In genomic region chr3:41118461-41119385, GRCh38 we compare ENCODE assay signal across 17 cellular contexts.
DNase-seq lines count a peak whose midpoint lies in the region; ATAC-seq and TF ChIP-seq lines count a peak whose summit lies in the region.
"Had no signal": no experiment of that assay in that cellular context is flagged by ENCODE, and none has a peak within 500 bp of the region (broad histone marks: within the 10 kb centered on the region; RNA-seq: fewer than 3 reads in every experiment).

No MANE protein-coding gene starts in this region.

- H3K4me3 Mint-ChIP-seq in activated CD8-positive, alpha-beta T cell treated with anti-CD3 and anti-CD28 coated beads for 36 hours = no peak overlapping the region
- H3K4me3 Mint-ChIP-seq in activated CD8-positive, alpha-beta T cell treated with anti-CD3 and anti-CD28 coated beads, Interleukin-2, amount 10 ng/mL, durations not matched to agents 7 days and 5 days = no peak overlapping the region
- peak overlapping the region; percentile 69 for H3K4me3 Mint-ChIP-seq in T-helper 17 cell

- intact Hi-C loops in activated CD8-positive, alpha-beta T cell treated with anti-CD3 and anti-CD28 coated beads for 36 hours (cut with micrococcal nuclease) = no loop called here

- no peaks in the 10 kb centered on the region for H3K36me3 Mint-ChIP-seq in activated CD8-positive, alpha-beta T cell treated with anti-CD3 and anti-CD28 coated beads for 36 hours (ENCODE audit: low read depth)
- no peaks in the 10 kb centered on the region for H3K36me3 Mint-ChIP-seq in activated CD8-positive, alpha-beta T cell treated with anti-CD3 and anti-CD28 coated beads, Interleukin-2, amount 10 ng/mL, durations not matched to agents 7 days and 5 days (ENCODE audit: low read depth)
- no peaks in the 10 kb centered on the region for H3K36me3 Mint-ChIP-seq in T-helper 17 cell (ENCODE audit: low read depth)

- WGBS in smooth muscle cell (ENCODE audit: low lambda C conversion rate) = 59% methylated on average over 10 of the region's 10 CpGs

- H3K4me1 Mint-ChIP-seq in activated CD8-positive, alpha-beta T cell treated with anti-CD3 and anti-CD28 coated beads for 36 hours (ENCODE audit: low read depth) = peaks cover 19% of the 10 kb centered on the region
- peaks cover 30% of the 10 kb centered on the region for H3K4me1 Mint-ChIP-seq in activated CD8-positive, alpha-beta T cell treated with anti-CD3 and anti-CD28 coated beads, Interleukin-2, amount 10 ng/mL, durations not matched to agents 7 days and 5 days (ENCODE audit: low read depth)
- peaks cover 23% of the 10 kb centered on the region for H3K4me1 Mint-ChIP-seq in T-helper 17 cell

- no peak overlapping the region for H3K4me2 ChIP-seq in smooth muscle cell

- no peak for ATAC-seq in activated CD8-positive, alpha-beta T cell treated with anti-CD3 and anti-CD28 coated beads for 36 hours
- no peak for ATAC-seq in activated CD8-positive, alpha-beta T cell treated with anti-CD3 and anti-CD28 coated beads, Interleukin-2, amount 10 ng/mL, durations not matched to agents 7 days and 5 days
- ATAC-seq in T-helper 17 cell (no peak), HG03439 (IDR thresholded peaks at IDR 0.05; ENCODE audit: unreplicated experiment) (no peak)

- H3K27ac ChIP-seq in smooth muscle cell (ENCODE audit: low read depth) = peak overlapping the region; percentile 77

- H3K9me3 ChIP-seq in T-helper 17 cell (ENCODE audit: control insufficient read depth, low read length, poor library complexity, severe bottlenecking) (no peaks in the 10 kb centered on the region), smooth muscle cell (replicated peaks; ENCODE audit: low read depth) (no peaks in the 10 kb centered on the region)
- H3K9me3 ChIP-seq: stomach had no signal

- no peaks in the 10 kb centered on the region for H3K27me3 Mint-ChIP-seq in activated CD8-positive, alpha-beta T cell treated with anti-CD3 and anti-CD28 coated beads for 36 hours
- no peaks in the 10 kb centered on the region for H3K27me3 Mint-ChIP-seq in activated CD8-positive, alpha-beta T cell treated with anti-CD3 and anti-CD28 coated beads, Interleukin-2, amount 10 ng/mL, durations not matched to agents 7 days and 5 days (ENCODE audit: low read depth)
- H3K27me3 Mint-ChIP-seq in T-helper 17 cell = no peaks in the 10 kb centered on the region

- CTCF ChIA-PET in activated CD8-positive, alpha-beta T cell treated with anti-CD3 and anti-CD28 coated beads for 36 hours (lab: Charles Lee) = interaction anchor here (1.0 kb wide), 1 partner anchor 620 kb away, joined by 3 read pairs; no protein-coding TSS in a partner anchor
- CTCF ChIA-PET in activated CD8-positive, alpha-beta T cell treated with anti-CD3 and anti-CD28 coated beads, Interleukin-2, amount 10 ng/mL, durations not matched to agents 7 days and 5 days (lab: Charles Lee) = no interaction called here

- H3F3A ChIP-seq in smooth muscle cell (ENCODE audit: low read depth) = no peaks in the 10 kb centered on the region

- H3K9ac ChIP-seq in smooth muscle cell (ENCODE audit: low read depth) = no peak overlapping the region

- peak; percentile 46 for DNase-seq in activated CD8-positive, alpha-beta T cell treated with anti-CD3 and anti-CD28 coated beads for 36 hours
- no peak for DNase-seq in activated CD8-positive, alpha-beta T cell treated with anti-CD3 and anti-CD28 coated beads, Interleukin-2, amount 10 ng/mL, durations not matched to agents 7 days and 5 days
- DNase-seq in T-helper 17 cell (no peak), fibroblast of villous mesenchyme (ENCODE audit: low read depth) (peak; percentile 63), smooth muscle cell (lab: John Stamatoyannopoulos, UW; ENCODE audit: unreplicated experiment) (no peak), D341Med (ENCODE audit: low spot score) (no peak), NCI-H2196 treated with DMSO at 0.1 percent for 48 hours (lab: John Stamatoyannopoulos, UW; ENCODE audit: unreplicated experiment) (no peak)
- DNase-seq: ACHN, amygdala, cortex of kidney, DMS 273 treated with DMSO at 0.1 percent for 48 hours, NCI-H1092 treated with DMSO at 0.1 percent for 48 hours, NCI-H2227 treated with DMSO at 0.1 percent for 48 hours, SIG-M5, stomach had no signal

- H3K36me3 ChIP-seq in smooth muscle cell (ENCODE audit: low read depth) = no peaks in the 10 kb centered on the region
- H3K36me3 ChIP-seq: stomach had no signal

- peak overlapping the region; percentile 86 for H3K27ac Mint-ChIP-seq in activated CD8-positive, alpha-beta T cell treated with anti-CD3 and anti-CD28 coated beads for 36 hours
- H3K27ac Mint-ChIP-seq in activated CD8-positive, alpha-beta T cell treated with anti-CD3 and anti-CD28 coated beads, Interleukin-2, amount 10 ng/mL, durations not matched to agents 7 days and 5 days = no peak overlapping the region
- peak overlapping the region; percentile 89 for H3K27ac Mint-ChIP-seq in T-helper 17 cell

- POLR2A ChIA-PET in activated CD8-positive, alpha-beta T cell treated with anti-CD3 and anti-CD28 coated beads for 36 hours (lab: Charles Lee) = interaction anchor here (0.7 to 1.0 kb wide), 3 partner anchors 81 to 535 kb away, joined by 3 to 4 read pairs (median 4); partner anchors contain the start of gene CTNNB1
- POLR2A ChIA-PET in activated CD8-positive, alpha-beta T cell treated with anti-CD3 and anti-CD28 coated beads, Interleukin-2, amount 10 ng/mL, durations not matched to agents 7 days and 5 days (lab: Charles Lee) = interaction anchor here (3.6 kb wide), 1 partner anchor 81 kb away, joined by 16 read pairs; the partner anchor contains the start of gene CTNNB1

- H3K4me1 ChIP-seq in smooth muscle cell (ENCODE audit: low read depth) = peaks cover 6% of the 10 kb centered on the region

- no peaks in the 10 kb centered on the region for H3K9me3 Mint-ChIP-seq in activated CD8-positive, alpha-beta T cell treated with anti-CD3 and anti-CD28 coated beads for 36 hours
- no peaks in the 10 kb centered on the region for H3K9me3 Mint-ChIP-seq in activated CD8-positive, alpha-beta T cell treated with anti-CD3 and anti-CD28 coated beads, Interleukin-2, amount 10 ng/mL, durations not matched to agents 7 days and 5 days (ENCODE audit: insufficient read depth)

- no peaks in the 10 kb centered on the region for H3K79me2 ChIP-seq in smooth muscle cell (ENCODE audit: low read depth)

- H2AFZ ChIP-seq in smooth muscle cell (ENCODE audit: low read depth) = no peak overlapping the region

- no peak for TF ChIP-seq CTCF in activated CD8-positive, alpha-beta T cell treated with anti-CD3 and anti-CD28 coated beads for 36 hours (IDR thresholded peaks at IDR 0.05)
- TF ChIP-seq CTCF in fibroblast of villous mesenchyme (IDR thresholded peaks at IDR 0.05; ENCODE audit: insufficient read depth, low read depth, low read length) = no peak
- no peak for TF ChIP-seq CTCF in smooth muscle cell (IDR thresholded peaks at IDR 0.05; ENCODE audit: borderline replicate concordance, insufficient read depth, poor library complexity, severe bottlenecking)

- no peaks in the 10 kb centered on the region for H4K20me1 ChIP-seq in smooth muscle cell (ENCODE audit: low read depth)

- H3K4me3 ChIP-seq in fibroblast of villous mesenchyme (ENCODE audit: low read depth, low read length) (no peak overlapping the region), smooth muscle cell (no peak overlapping the region)
- H3K4me3 ChIP-seq: lung, stomach had no signal

- H3K27me3 ChIP-seq in smooth muscle cell (ENCODE audit: low read depth) = no peaks in the 10 kb centered on the region
- H3K27me3 ChIP-seq: stomach had no signal

Comparison
In these comparisons a context has a peak if more than half of its experiments do, and no peak if none do; other contexts are left out.
1. DNase-seq: peak in activated CD8-positive, alpha-beta T cell treated with anti-CD3 and anti-CD28 coated beads for 36 hours (single experiment) and fibroblast of villous mesenchyme (single experiment); none in activated CD8-positive, alpha-beta T cell treated with anti-CD3 and anti-CD28 coated beads, Interleukin-2, amount 10 ng/mL, durations not matched to agents 7 days and 5 days (single experiment), T-helper 17 cell (0 of 3), smooth muscle cell (single experiment), D341Med (single experiment) and NCI-H2196 treated with DMSO at 0.1 percent for 48 hours (single experiment).